In genomic region chr7:131329176-131329570, GRCh38 we compare ENCODE assay signal across 8 cellular contexts. TPM values are rescaled to one million over a fixed set of nuclear protein-coding genes. Genes with fewer than 3 reads are reported as not detected.
A peak's percentile ranks its signal among the peaks of the same experiment; 100 is the strongest.
DNase-seq lines count a peak whose midpoint lies in the region; ATAC-seq, FAIRE-seq and TF ChIP-seq lines count a peak whose summit lies in the region.

No MANE protein-coding gene starts in this region.

- H3K4me1 ChIP-seq in cardiac muscle cell (ENCODE audit: low read depth) (peaks cover 17% of the 10 kb centered on the region), GM12878 (ENCODE audit: control insufficient read depth, insufficient read depth, low read length) (0 out of 2 replicates have a peak, but pooled peaks cover 3% of the 10 kb centered on the region), lower lobe of right lung (peaks cover 36% of the 10 kb centered on the region), urinary bladder (ENCODE audit: insufficient read depth) (no peaks in the 10 kb centered on the region)

- DNase-seq in cardiac muscle cell (ENCODE audit: low read depth in 1 of 2, low spot score in 1 of 2) (peak in 1 of 2 donors; percentile 13), cardiac septum (ENCODE audit: low spot score) (no peak), GM12878 (ENCODE audit: low read depth, low spot score) (no peak), lower lobe of right lung (no peak), NCI-H1694 treated with DMSO at 0.1 percent for 48 hours (lab: John Stamatoyannopoulos, UW) (no peak), GM10266 (ENCODE audit: extremely low spot score) (no peak)

- ATAC-seq in GM12878 (peak; percentile 4; the same call in 2 of the 3 replicates), lower lobe of right lung (no peak), GM18870 (IDR thresholded peaks at IDR 0.05; ENCODE audit: unreplicated experiment) (no peak)

- 90% methylated on average over 1 of the region's 1 CpG for WGBS in GM12878 (ENCODE audit: insufficient coverage, insufficient replicate concordance, low lambda C conversion rate, missing lambda C conversion rate)
- WGBS in urinary bladder: 66% methylated on average over 1 of the region's 1 CpG

- no peaks in the 10 kb centered on the region for H3K36me3 ChIP-seq in cardiac muscle cell
- H3K36me3 ChIP-seq in GM12878 (ENCODE audit: control insufficient read depth in 2 of 2, insufficient read depth in 2 of 2, low read length in 1 of 2): peaks cover 0 to 4% of the 10 kb centered on the region in 2 experiments; a peak in 1 of 4 replicates
- H3K36me3 ChIP-seq in lower lobe of right lung: no peaks in the 10 kb centered on the region
- no peaks in the 10 kb centered on the region for H3K36me3 ChIP-seq in urinary bladder (ENCODE audit: insufficient read depth)

- H3K27me3 ChIP-seq in cardiac muscle cell (no peaks in the 10 kb centered on the region), GM12878 (replicated peaks in 1 of 2; ENCODE audit: control insufficient read depth in 2 of 2, insufficient read depth in 2 of 2, low read length in 1 of 2) (no peaks in the 10 kb centered on the region), lower lobe of right lung (ENCODE audit: low read depth) (no peaks in the 10 kb centered on the region)

- in situ Hi-C loops in GM12878 (cut with MboI): no loop called here

- TF ChIP-seq CTCF in cardiac muscle cell (IDR thresholded peaks at IDR 0.05; ENCODE audit: low read depth, low read length): no peak
- TF ChIP-seq CTCF in GM12878 (IDR thresholded peaks at IDR 0.05 in 2 of 3, conservative IDR thresholded peaks at IDR 0.05 in 1 of 3; ENCODE audit: control insufficient read depth in 2 of 3, extremely low read depth in 1 of 3, insufficient read depth in 1 of 3, low read depth in 3 of 3, low read length in 3 of 3): no peak
- TF ChIP-seq CTCF in lower lobe of right lung (IDR thresholded peaks at IDR 0.05): no peak
- no peak for TF ChIP-seq CTCF in GM10266 (IDR thresholded peaks at IDR 0.05; ENCODE audit: control insufficient read depth, insufficient read depth, low read depth, missing control alignments)

- RAD21 ChIA-PET in GM12878 (lab: Charles Lee; ENCODE audit: unreplicated experiment): interaction anchor here (0.6 to 2.3 kb wide), 2 partner anchors 220 to 262 kb away, joined by 3 to 11 read pairs; no protein-coding TSS in a partner anchor

- peak overlapping the region; percentile 87 for H3K9ac ChIP-seq in GM12878 (ENCODE audit: control insufficient read depth, insufficient read depth, low read length)

- H4K20me1 ChIP-seq in GM12878 (ENCODE audit: control insufficient read depth, insufficient read depth): no peaks in the 10 kb centered on the region

- H3K4me2 ChIP-seq in GM12878 (ENCODE audit: control insufficient read depth, insufficient read depth): peak overlapping the region; percentile 72

- intact Hi-C loops in cardiac septum (cut with DNase I) (no loop called here), GM12878 (cut with micrococcal nuclease; ENCODE audit: unreplicated experiment) (loop anchor here (5.0 to 10.0 kb wide), 3 partner anchors 207 to 364 kb away; no protein-coding TSS in a partner anchor), lower lobe of right lung (cut with DNase I) (no loop called here)

- CTCF ChIA-PET in GM12878 (lab: Yijun Ruan, JAX): interaction anchor here (1.1 kb wide), 1 partner anchor 16 kb away, joined by 5 read pairs; no protein-coding TSS in a partner anchor

- POLR2A ChIA-PET in GM12878 (lab: Charles Lee): interaction anchor here (0.6 to 1.0 kb wide), 2 partner anchors 223 to 375 kb away, joined by 3 to 4 read pairs; no protein-coding TSS in a partner anchor

- no peak for TF ChIP-seq EP300 in GM12878 (IDR thresholded peaks at IDR 0.05; ENCODE audit: borderline replicate concordance in 1 of 2, control insufficient read depth in 1 of 2, low read depth in 2 of 2, low read length in 2 of 2)

- H3K4me3 ChIP-seq in cardiac muscle cell: peak overlapping the region; percentile 79
- H3K4me3 ChIP-seq in GM12878: peak overlapping the region; percentile 88
- H3K4me3 ChIP-seq in lower lobe of right lung: peak overlapping the region; percentile 88
- H3K4me3 ChIP-seq in urinary bladder (ENCODE audit: low read depth, low read length): peak overlapping the region; percentile 90

- SMC1A ChIA-PET in GM12878 (lab: Charles Lee; ENCODE audit: uncharacterized antibody, unreplicated experiment): interaction anchor here (1.1 to 1.6 kb wide), 3 partner anchors 10 to 205 kb away, joined by 4 to 5 read pairs (median 4); no protein-coding TSS in a partner anchor

- BruUV-seq in GM12878 (replicated peaks; lab: Mats Ljungman, UMichigan): no TSS peak

- peaks cover 67% of the 10 kb centered on the region for H3K79me2 ChIP-seq in GM12878 (ENCODE audit: control insufficient read depth, insufficient read depth, low read length)

- H3K27ac ChIP-seq in cardiac muscle cell (peak overlapping the region; percentile 100), GM12878 (ENCODE audit: control insufficient read depth, insufficient read depth) (peak overlapping the region; percentile 97; the same call in 1 of the 2 replicates), lower lobe of right lung (peak overlapping the region; percentile 99), urinary bladder (ENCODE audit: low read depth) (no peak overlapping the region)

- no peak for TF ChIP-seq POLR2A in GM12878 (IDR thresholded peaks at IDR 0.05; ENCODE audit: low read depth, low read length)

- FAIRE-seq in GM12878 (lab: Jason Lieb, UNC): no peak

- TF ChIP-seq RAD21 in GM12878 (IDR thresholded peaks at IDR 0.05; ENCODE audit: insufficient read depth, low read depth, low read length): no peak

- H3K9me3 ChIP-seq in cardiac muscle cell (ENCODE audit: low read depth) (no peaks in the 10 kb centered on the region), GM12878 (replicated peaks; ENCODE audit: control insufficient read depth, insufficient read depth, low read length) (peaks cover 8% of the 10 kb centered on the region; the same call in 2 of the 3 replicates), lower lobe of right lung (no peaks in the 10 kb centered on the region)

- H2AFZ ChIP-seq in GM12878 (ENCODE audit: control insufficient read depth, low read depth, low read length): no peak overlapping the region

TF ChIP-seq in GM12878, 131 proteins besides CTCF, POLR2A, EP300 and RAD21:
- TF ChIP-seq IKZF2 (IDR thresholded peaks at IDR 0.05) (no peak), YY1 (IDR thresholded peaks at IDR 0.05; ENCODE audit: low read depth, low read length) (0 out of 2 replicates have a peak, but pooled peaks have one; percentile 46)

RNA-seq across cellular contexts. Expression of gene MKLN1, which starts 1.5 kb away (rescaled TPM):
- 15.5 and 26.2 TPM in 2 replicates for total RNA-seq in cardiac muscle cell
- polyA plus RNA-seq in cardiac muscle cell: 35.5 and 41.4 TPM in 2 replicates
- total RNA-seq in cardiac septum: 45.4 TPM
- 203 and 221 TPM in 2 replicates for total RNA-seq in GM12878 (2013; cell fraction: nucleolus; rRNA removed)
- 16.7 and 19.9 TPM in 2 replicates for total RNA-seq in GM12878 (2014; rRNA removed)
- 26.7 and 30.3 TPM in 2 replicates for total RNA-seq in GM12878 (2014; rRNA removed; fragmentation: Illumina TruSeq; extraction: Trizol)
- total RNA-seq in GM12878 (2021): 26.2 and 33.5 TPM in 2 replicates
- 9.1 TPM for polyA plus RNA-seq in GM12878 (2011; ENCODE audit: low read depth)
- 55.8 and 65.7 TPM in 2 replicates for polyA plus RNA-seq in GM12878 (2011; rRNA removed)
- polyA plus RNA-seq in GM12878 (2011; cell fraction: cytosol; rRNA removed): 24.5 and 33.2 TPM in 2 replicates
- polyA plus RNA-seq in GM12878 (2011; cell fraction: nucleus; rRNA removed): 35.8 and 46.4 TPM in 2 replicates
- 13.0 and 20.4 TPM in 2 replicates for polyA plus RNA-seq in GM12878 (2012)
- polyA plus RNA-seq in GM12878 (2014; fragmentation: Illumina TruSeq; extraction: Trizol): 21.7 and 31.9 TPM in 2 replicates
- polyA plus RNA-seq in GM12878 (2014; fragmentation: Nextera tagmentation; extraction: Ambion mirVana): 10 to 100 TPM; 16.4 to 31.8 TPM
- 12.4 and 13.6 TPM in 2 replicates for polyA plus RNA-seq in GM12878 (2014; rRNA removed)
- polyA plus RNA-seq in GM12878 (2016; fragmentation: Nextera tagmentation; extraction: Ambion mirVana): 10 to 100 TPM; 37.4 to 39.1 TPM
- 133 and 162 TPM in 2 replicates for polyA minus RNA-seq in GM12878 (2011; rRNA and poly(A)+ RNA removed)
- 23.1 and 24.2 TPM in 2 replicates for polyA minus RNA-seq in GM12878 (2011; cell fraction: cytosol; rRNA and poly(A)+ RNA removed)
- polyA minus RNA-seq in GM12878 (2011; cell fraction: nucleus; rRNA and poly(A)+ RNA removed): 57.9 and 94.6 TPM in 2 replicates
- 60.4 TPM for total RNA-seq in lower lobe of right lung
- total RNA-seq in urinary bladder: 133 TPM
- polyA plus RNA-seq in urinary bladder: 14.8 TPM
